Comparison of ENCODE assay signal across 9 cellular contexts in genomic region chr1:109864063-109864822, GRCh38. TPM values are rescaled to one million over a fixed set of nuclear protein-coding genes. Genes with fewer than 3 reads are reported as not detected.
A peak's percentile ranks its signal among the peaks of the same experiment; 100 is the strongest.
DNase-seq lines count a peak whose midpoint lies in the region; ATAC-seq and TF ChIP-seq lines count a peak whose summit lies in the region.
"Had no signal": no experiment of that assay in that cellular context is flagged by ENCODE, and none has a peak within 500 bp of the region (broad histone marks: within the 10 kb centered on the region; RNA-seq: fewer than 3 reads in every experiment).

No MANE protein-coding gene starts in this region.

- H3K36me3 Mint-ChIP-seq in activated CD8-positive, alpha-beta T cell treated with anti-CD3 and anti-CD28 coated beads for 36 hours (ENCODE audit: low read depth): no peaks in the 10 kb centered on the region
- H3K36me3 Mint-ChIP-seq: naive B cell had no signal

- H3K27ac Mint-ChIP-seq in activated CD8-positive, alpha-beta T cell treated with anti-CD3 and anti-CD28 coated beads for 36 hours: no peak overlapping the region
- H3K27ac Mint-ChIP-seq: naive B cell had no signal

- H3K4me2 ChIP-seq in Karpas-422 (ENCODE audit: low read depth, low read length, poor library complexity, severe bottlenecking): no peak overlapping the region

- peak; percentile 7 for ATAC-seq in activated CD8-positive, alpha-beta T cell treated with anti-CD3 and anti-CD28 coated beads for 36 hours
- no peak for ATAC-seq in HG02870 (IDR thresholded peaks at IDR 0.05; ENCODE audit: unreplicated experiment)
- ATAC-seq: gastrocnemius medialis had no signal

- no peaks in the 10 kb centered on the region for H4K20me1 ChIP-seq in Karpas-422 (ENCODE audit: insufficient read depth, low read depth, low read length)

- H3K9ac ChIP-seq in Karpas-422 (ENCODE audit: low read length): no peak overlapping the region

- CTCF ChIA-PET in activated CD8-positive, alpha-beta T cell treated with anti-CD3 and anti-CD28 coated beads for 36 hours (lab: Charles Lee): interaction anchor here (0.9 to 1.6 kb wide), 2 partner anchors 35 to 120 kb away, joined by 3 read pairs; no protein-coding TSS in a partner anchor

- no peaks in the 10 kb centered on the region for H3K9me2 ChIP-seq in Karpas-422 (replicated peaks; ENCODE audit: insufficient read depth, low read length)

- peaks cover 6% of the 10 kb centered on the region for H3K4me1 Mint-ChIP-seq in activated CD8-positive, alpha-beta T cell treated with anti-CD3 and anti-CD28 coated beads for 36 hours (ENCODE audit: low read depth)

- no peaks in the 10 kb centered on the region for H3K4me1 ChIP-seq in Karpas-422 (ENCODE audit: low read length)

- peaks cover 4% of the 10 kb centered on the region for H3K9me3 Mint-ChIP-seq in activated CD8-positive, alpha-beta T cell treated with anti-CD3 and anti-CD28 coated beads for 36 hours

- H3K27me3 Mint-ChIP-seq in activated CD8-positive, alpha-beta T cell treated with anti-CD3 and anti-CD28 coated beads for 36 hours: no peaks in the 10 kb centered on the region

- H3K36me3 ChIP-seq in Karpas-422 (ENCODE audit: insufficient read depth, low read length): no peaks in the 10 kb centered on the region
- H3K36me3 ChIP-seq: gastrocnemius medialis had no signal

- no peak overlapping the region for H2AFZ ChIP-seq in Karpas-422 (ENCODE audit: low read length)

- no peaks in the 10 kb centered on the region for H3K9me3 ChIP-seq in Karpas-422 (ENCODE audit: low read length)
- H3K9me3 ChIP-seq: gastrocnemius medialis had no signal

- H3K79me2 ChIP-seq in Karpas-422 (ENCODE audit: low read length): no peaks in the 10 kb centered on the region

- POLR2A ChIA-PET in activated CD8-positive, alpha-beta T cell treated with anti-CD3 and anti-CD28 coated beads for 36 hours (lab: Charles Lee): no interaction called here

- no peak for TF ChIP-seq CTCF in activated CD8-positive, alpha-beta T cell treated with anti-CD3 and anti-CD28 coated beads for 36 hours (IDR thresholded peaks at IDR 0.05)

- no peak overlapping the region for H3K4me3 Mint-ChIP-seq in activated CD8-positive, alpha-beta T cell treated with anti-CD3 and anti-CD28 coated beads for 36 hours
- H3K4me3 Mint-ChIP-seq: naive B cell had no signal

- H3K4me3 ChIP-seq in Karpas-422 (ENCODE audit: low read length): no peak overlapping the region
- H3K4me3 ChIP-seq: gastrocnemius medialis had no signal

- H3K27ac ChIP-seq in Karpas-422 (ENCODE audit: low read length): no peak overlapping the region

- DNase-seq in Karpas-422 (peak; percentile 37), left kidney (ENCODE audit: low read depth, low spot score) (peak; percentile 50), stromal cell of bone marrow (ENCODE audit: low read depth) (peak; percentile 84), LoVo (ENCODE audit: low spot score) (no peak)
- DNase-seq in activated CD8-positive, alpha-beta T cell treated with anti-CD3 and anti-CD28 coated beads for 36 hours: no peak
- no peak for DNase-seq in effector CD8-positive, alpha-beta T cell (lab: John Stamatoyannopoulos, UW)
- DNase-seq: gastrocnemius medialis, naive B cell had no signal

- intact Hi-C loops in activated CD8-positive, alpha-beta T cell treated with anti-CD3 and anti-CD28 coated beads for 36 hours (cut with micrococcal nuclease): no loop called here

- no peaks in the 10 kb centered on the region for H3K27me3 ChIP-seq in Karpas-422 (ENCODE audit: low read length)
- H3K27me3 ChIP-seq: gastrocnemius medialis had no signal

RNA-seq across cellular contexts. Expression of gene CSF1, which starts 46.4 kb away (rescaled TPM):
- total RNA-seq in Karpas-422 (2014; rRNA removed; shearing (Covaris generic); ENCODE audit: low replicate concordance): 0.07 and 0.29 TPM in 2 replicates
- total RNA-seq in activated CD8-positive, alpha-beta T cell treated with anti-CD3 and anti-CD28 coated beads for 36 hours: 10 to 100 TPM; 28.3 to 33.3 TPM

Comparison
In these comparisons a context has a peak if more than half of its experiments do, and no peak if none do; other contexts are left out.
1. DNase-seq: peak in Karpas-422 (single experiment), left kidney (single experiment) and stromal cell of bone marrow (single experiment); none in activated CD8-positive, alpha-beta T cell treated with anti-CD3 and anti-CD28 coated beads for 36 hours (single experiment), LoVo (single experiment) and effector CD8-positive, alpha-beta T cell (single experiment).
2. RNA of gene CSF1, which starts 46.4 kb away (total RNA-seq): 28.3 to 33.3 TPM in activated CD8-positive, alpha-beta T cell treated with anti-CD3 and anti-CD28 coated beads for 36 hours; 0.07 to 0.29 TPM in Karpas-422; every median in the first group is over 10 times any median in the second.